Comparison of ENCODE assay signal across 8 cellular contexts in the genomic region with DNA sequence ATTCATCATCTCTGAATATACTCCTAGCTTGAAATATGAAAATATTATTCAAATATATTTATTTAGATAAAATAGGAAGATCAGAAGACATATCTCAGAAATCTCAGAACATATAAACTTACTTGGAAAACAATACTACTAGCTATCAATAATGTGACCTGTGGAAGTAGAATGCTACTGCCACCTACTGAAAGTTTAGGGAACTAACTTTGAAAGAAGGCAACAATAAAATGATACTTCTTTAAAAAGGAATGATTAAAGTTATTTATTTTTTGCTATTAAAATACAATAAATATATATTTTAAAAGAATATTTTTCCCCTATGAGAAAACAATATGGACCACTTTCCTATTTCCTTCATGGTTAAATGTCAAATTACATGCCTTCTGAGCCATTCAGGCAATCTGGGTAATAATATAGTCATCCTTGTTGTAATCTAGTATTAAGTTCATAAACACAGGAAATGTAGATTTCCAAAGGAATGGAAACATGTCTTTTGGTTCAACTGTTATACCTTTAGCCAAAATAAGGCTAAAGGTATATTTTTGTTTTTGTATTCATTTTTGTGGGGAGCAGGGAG. TPM values are rescaled to one million over a fixed set of nuclear protein-coding genes. Genes with fewer than 3 reads are reported as not detected.
DNase-seq lines count a peak whose midpoint lies in the region; ATAC-seq and TF ChIP-seq lines count a peak whose summit lies in the region.

No MANE protein-coding gene starts in this region.

- peaks cover 4% of the 10 kb centered on the region for H3K27me3 ChIP-seq in cardiac muscle cell
- no peaks in the 10 kb centered on the region for H3K27me3 ChIP-seq in right cardiac atrium (ENCODE audit: control insufficient read depth, insufficient read depth)
- no peaks in the 10 kb centered on the region for H3K27me3 ChIP-seq in stomach

- no peak for ATAC-seq in right cardiac atrium
- ATAC-seq in HG03135 (IDR thresholded peaks at IDR 0.05; ENCODE audit: unreplicated experiment), result peak; percentile 50

- H3K27ac ChIP-seq in cardiac muscle cell (no peak overlapping the region), right cardiac atrium (ENCODE audit: low read length) (no peak overlapping the region), RWPE1 (no peak overlapping the region), stomach (no peak overlapping the region)

- POLR2A ChIA-PET in RWPE1 (lab: Yijun Ruan, JAX; ENCODE audit: low non-redundant PET), result no interaction called here

- H3K36me3 ChIP-seq in cardiac muscle cell (no peaks in the 10 kb centered on the region), stomach (no peaks in the 10 kb centered on the region)

- no peaks in the 10 kb centered on the region for H3K9me3 ChIP-seq in cardiac muscle cell (ENCODE audit: low read depth)
- no peaks in the 10 kb centered on the region for H3K9me3 ChIP-seq in right cardiac atrium (ENCODE audit: control insufficient read depth, low read length)
- no peaks in the 10 kb centered on the region for H3K9me3 ChIP-seq in stomach

- CTCF ChIA-PET in RWPE1 (lab: Yijun Ruan, JAX), result interaction anchor here (0.5 to 1.7 kb wide), 13 partner anchors 9 to 943 kb away, joined by 3 to 10 read pairs (median 4); no protein-coding TSS in a partner anchor

- peak; percentile 34 to 42 for DNase-seq in cardiac muscle cell (ENCODE audit: low read depth in 1 of 2, low spot score in 1 of 2)
- no peak for DNase-seq in right cardiac atrium
- DNase-seq in RWPE1 (ENCODE audit: low spot score), result peak; percentile 35
- peak; percentile 18 for DNase-seq in fibroblast of the conjunctiva (ENCODE audit: low read depth)
- DNase-seq in stomach, result no peak
- DNase-seq in activated CD4-positive, alpha-beta T cell treated with anti-CD3 and anti-CD28 coated beads for 48 hours, result no peak
- no peak for DNase-seq in activated gamma-delta T cell treated with Interleukin-2 at 50 U/mL for 16 hours

- TF ChIP-seq CTCF in cardiac muscle cell (IDR thresholded peaks at IDR 0.05; ENCODE audit: low read depth, low read length), result peak; percentile 61
- peak; percentile 66 for TF ChIP-seq CTCF in RWPE1 (conservative IDR thresholded peaks at IDR 0.05; ENCODE audit: low read depth)
- peak in 5 of 7 experiments; percentile 42 to 83 (median 59) for TF ChIP-seq CTCF in stomach (IDR thresholded peaks at IDR 0.05)

- intact Hi-C loops in right cardiac atrium (cut with DNase I) (loop anchor here in 3 of 4 donors (5.0 to 10.0 kb wide), 2 partner anchors 124 to 222 kb away; no protein-coding TSS in a partner anchor), stomach (cut with DNase I; ENCODE audit: low total_unique reads) (loop anchor here (5.0 kb wide), 1 partner anchor 222 kb away; no protein-coding TSS in a partner anchor)

- H3K4me1 ChIP-seq in cardiac muscle cell (ENCODE audit: low read depth) (no peaks in the 10 kb centered on the region), right cardiac atrium (ENCODE audit: control insufficient read depth, insufficient read depth, low read length) (no peaks in the 10 kb centered on the region), stomach (peaks cover 0 to 30% (median 6%) of the 10 kb centered on the region in 4 donors)

- no peak for TF ChIP-seq POLR2A in stomach (IDR thresholded peaks at IDR 0.05)

- TF ChIP-seq EP300 in stomach (IDR thresholded peaks at IDR 0.05), result no peak

- H3K4me3 ChIP-seq in cardiac muscle cell, result no peak overlapping the region
- H3K4me3 ChIP-seq in right cardiac atrium (ENCODE audit: low read length), result no peak overlapping the region
- H3K4me3 ChIP-seq in stomach, result no peak overlapping the region

RNA-seq across cellular contexts. Expression of gene ACADL, which starts 26.0 kb away (rescaled TPM):
- 0.45 and 1.6 TPM in 2 replicates for total RNA-seq in cardiac muscle cell
- polyA plus RNA-seq in cardiac muscle cell, result 0.49 and 1.2 TPM in 2 replicates
- total RNA-seq in right cardiac atrium, result 1 to 10 TPM; 2.8 to 3.4 (median 3.1) TPM
- 2.8 TPM for polyA plus RNA-seq in right cardiac atrium
- total RNA-seq in stomach, result 10 to 100 TPM in 1 of 5 donors, 1 to 10 TPM in 2, not detected in 2; 4.9 to 17.5 (median 6.6) TPM
- polyA plus RNA-seq in stomach, result 1 to 10 TPM; 3.3 to 4.9 (median 4.6) TPM

RNA-seq across cellular contexts. Expression of gene KANSL1L, which starts 28.1 kb away (rescaled TPM):
- total RNA-seq in cardiac muscle cell (23.3 and 23.6 TPM in 2 replicates), right cardiac atrium (10 to 100 TPM; 19.4 to 23.9 (median 22.2) TPM), stomach (100 to 1,000 TPM in 1 of 5 donors, 10 to 100 TPM in 3, 1 to 10 TPM in 1; 2.6 to 128 (median 54.5) TPM)
- polyA plus RNA-seq in cardiac muscle cell (12.4 and 15.6 TPM in 2 replicates), right cardiac atrium (6.2 TPM), stomach (1 to 10 TPM; 4.2 to 7.0 (median 4.5) TPM)

Comparison
In these comparisons a context has a peak if more than half of its experiments do, and no peak if none do; other contexts are left out.
1. DNase-seq: peak in cardiac muscle cell (2 of 2), RWPE1 (single experiment) and fibroblast of the conjunctiva (single experiment); none in right cardiac atrium (0 of 3), stomach (single experiment), activated CD4-positive, alpha-beta T cell treated with anti-CD3 and anti-CD28 coated beads for 48 hours (single experiment) and activated gamma-delta T cell treated with Interleukin-2 at 50 U/mL for 16 hours (single experiment).
2. Peak in every context shown above with its lines, with median percentiles within 50 percentile points of each other: CTCF ChIP-seq.